In the genomic region with DNA sequence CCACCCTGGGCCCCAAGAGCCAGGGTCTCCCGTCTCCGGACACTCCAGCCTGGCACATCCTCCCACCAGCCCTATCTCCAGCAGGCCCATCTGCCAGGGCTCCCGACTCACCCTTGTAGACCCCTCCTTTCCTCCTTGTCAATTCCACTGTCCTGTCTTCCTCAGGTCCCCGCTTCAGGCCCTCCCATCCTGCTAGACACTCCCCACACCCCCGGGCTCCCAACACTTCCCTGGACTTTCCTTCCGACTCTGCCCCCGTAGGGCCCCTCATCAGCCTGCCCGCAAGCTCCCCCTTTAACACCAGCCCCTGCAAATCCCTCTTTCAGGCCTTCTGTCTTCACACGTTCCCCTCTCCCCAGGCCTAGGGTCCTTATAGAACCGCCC, we compare ENCODE assay signal across 7 cellular contexts. TPM values are rescaled to one million over a fixed set of nuclear protein-coding genes. Genes with fewer than 3 reads are reported as not detected.
DNase-seq lines count a peak whose midpoint lies in the region; ATAC-seq and TF ChIP-seq lines count a peak whose summit lies in the region.
"Had no signal": no experiment of that assay in that cellular context is flagged by ENCODE, and none has a peak within 500 bp of the region (broad histone marks: within the 10 kb centered on the region; RNA-seq: fewer than 3 reads in every experiment).

No MANE protein-coding gene starts in this region.

- no peak overlapping the region for H3K27ac Mint-ChIP-seq in activated naive CD4-positive, alpha-beta T cell treated with anti-CD3 and anti-CD28 coated beads, Interleukin-2, amount 50 U/mL, for 24 hours

- no peaks in the 10 kb centered on the region for H3K27me3 Mint-ChIP-seq in activated naive CD4-positive, alpha-beta T cell treated with anti-CD3 and anti-CD28 coated beads, Interleukin-2, amount 50 U/mL, for 24 hours

- no peaks in the 10 kb centered on the region for H3K9me3 ChIP-seq in transverse colon
- H3K9me3 ChIP-seq in mucosa of descending colon: no peaks in the 10 kb centered on the region

- WGBS in transverse colon (ENCODE audit: low coverage in 1 of 2), 2 donors: 70 to 71% methylated on average over 4 to 10 of the region's 10 CpGs

- no peaks in the 10 kb centered on the region for H3K36me3 Mint-ChIP-seq in activated naive CD4-positive, alpha-beta T cell treated with anti-CD3 and anti-CD28 coated beads, Interleukin-2, amount 50 U/mL, for 24 hours

- H3K27me3 ChIP-seq in transverse colon: no peaks in the 10 kb centered on the region

- no peak for TF ChIP-seq POLR2A in transverse colon (IDR thresholded peaks at IDR 0.05)

- TF ChIP-seq CTCF in fibroblast of pulmonary artery (IDR thresholded peaks at IDR 0.05; ENCODE audit: low read length, missing control alignments): no peak
- no peak for TF ChIP-seq CTCF in transverse colon (IDR thresholded peaks at IDR 0.05)
- no peak for TF ChIP-seq CTCF in mucosa of descending colon (IDR thresholded peaks at IDR 0.05)

- in situ Hi-C loops in transverse colon (cut with MboI; ENCODE audit: low pct_ligation_motif_present in 1 of 4, low pct_unique_long_range_greater_than_20kb in 1 of 4, low sequenced_read_pairs in 3 of 4): no loop called here

- H3K4me3 Mint-ChIP-seq in activated naive CD4-positive, alpha-beta T cell treated with anti-CD3 and anti-CD28 coated beads, Interleukin-2, amount 50 U/mL, for 24 hours: peak overlapping the region; percentile 84

- ATAC-seq in GM18520 (IDR thresholded peaks at IDR 0.05; ENCODE audit: unreplicated experiment) (no peak), mucosa of descending colon (no peak)

- H3K4me3 ChIP-seq in fibroblast of pulmonary artery (replicated peaks; ENCODE audit: low read depth, low read length) (peak overlapping the region; percentile 73), transverse colon (peak overlapping the region in 3 of 4 donors; percentile 20 to 48 (median 23)), mucosa of descending colon (no peak overlapping the region)

- peaks cover 0 to 16% (median 2%) of the 10 kb centered on the region in 4 donors for H3K4me1 ChIP-seq in transverse colon
- H3K4me1 ChIP-seq in mucosa of descending colon (ENCODE audit: low read depth): no peaks in the 10 kb centered on the region

- peak overlapping the region; percentile 59 to 86 (median 70) for H3K27ac ChIP-seq in transverse colon

- TF ChIP-seq EP300 in transverse colon (IDR thresholded peaks at IDR 0.05; ENCODE audit: low read depth): no peak

- no peaks in the 10 kb centered on the region for H3K9me3 Mint-ChIP-seq in activated naive CD4-positive, alpha-beta T cell treated with anti-CD3 and anti-CD28 coated beads, Interleukin-2, amount 50 U/mL, for 24 hours

- intact Hi-C loops in transverse colon (cut with DNase I; ENCODE audit: low total_unique reads): no loop called here
- intact Hi-C loops in mucosa of descending colon (cut with DNase I, micrococcal nuclease): no loop called here

- peaks cover 16% of the 10 kb centered on the region for H3K4me1 Mint-ChIP-seq in activated naive CD4-positive, alpha-beta T cell treated with anti-CD3 and anti-CD28 coated beads, Interleukin-2, amount 50 U/mL, for 24 hours

- no peaks in the 10 kb centered on the region for H3K36me3 ChIP-seq in transverse colon
- no peaks in the 10 kb centered on the region for H3K36me3 ChIP-seq in mucosa of descending colon (ENCODE audit: low read depth)

- DNase-seq in activated naive CD4-positive, alpha-beta T cell treated with Interleukin-2 at 50 U/mL for 16 hours: no peak
- DNase-seq in fibroblast of pulmonary artery (ENCODE audit: low read depth) (no peak), transverse colon (no peak), mucosa of descending colon (no peak)
- DNase-seq: DMS53 had no signal

RNA-seq across cellular contexts. Expression of a gene that starts 1.1 kb away (rescaled TPM):
- total RNA-seq in transverse colon (10 to 100 TPM in 2 of 4 donors, 1 to 10 TPM in 2; 3.4 to 16.8 (median 9.2) TPM), mucosa of descending colon (10 to 100 TPM in 1 of 3 donors, 1 to 10 TPM in 2; 3.9 to 18.7 (median 8.1) TPM)

RNA-seq across cellular contexts. Expression of a gene that starts 7.0 kb away (rescaled TPM):
- total RNA-seq in transverse colon: 100 to 1,000 TPM in 2 of 4 donors, 10 to 100 TPM in 2; 73.5 to 205 (median 117) TPM
- total RNA-seq in mucosa of descending colon: 10 to 100 TPM; 44.3 to 90.1 (median 52.6) TPM

RNA-seq across cellular contexts. Expression of a gene that starts 13.9 kb away (rescaled TPM):
- 10 to 100 TPM in 2 of 4 donors, 1 to 10 TPM in 2; 4.4 to 19.1 (median 9.9) TPM for total RNA-seq in transverse colon
- total RNA-seq in mucosa of descending colon: 10 to 100 TPM; 11.6 to 16.7 (median 12.5) TPM

RNA-seq across cellular contexts. Expression of a gene that starts 29.5 kb away (rescaled TPM):
- total RNA-seq in transverse colon: 10 to 100 TPM; 31.7 to 45.6 (median 44.7) TPM
- total RNA-seq in mucosa of descending colon: 10 to 100 TPM; 26.6 to 46.6 (median 28.1) TPM

RNA-seq across cellular contexts. Expression of a gene that starts 50.8 kb away (rescaled TPM):
- total RNA-seq in transverse colon (10 to 100 TPM; 10.7 to 21.8 (median 18.0) TPM), mucosa of descending colon (10 to 100 TPM; 21.3 to 22.4 (median 22.1) TPM)
